Comparison of ENCODE assay signal across 8 cellular contexts in the genomic region with DNA sequence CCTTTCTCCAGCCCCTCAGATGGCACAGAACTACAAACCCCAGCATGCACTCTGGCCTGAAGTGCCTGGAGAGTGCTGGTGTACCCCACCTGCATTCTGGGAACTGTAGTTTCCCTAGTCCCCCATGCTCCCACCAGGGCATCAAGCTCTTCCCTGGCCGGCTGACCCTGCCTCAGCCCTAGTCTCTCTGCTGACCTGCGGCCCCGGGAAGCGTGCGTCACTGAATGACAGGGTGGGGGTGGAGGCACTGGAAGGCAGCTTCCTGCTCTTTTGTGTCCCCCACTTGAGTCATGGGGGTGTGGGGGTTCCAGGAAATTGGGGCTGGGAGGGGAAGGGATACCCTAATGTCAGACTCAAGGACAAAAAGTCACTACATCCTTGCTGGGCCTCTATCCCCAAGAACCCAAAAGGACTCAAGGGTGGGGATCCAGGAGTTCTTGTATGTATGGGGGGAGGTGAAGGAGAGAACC. TPM values are rescaled to one million over a fixed set of nuclear protein-coding genes. Genes with fewer than 3 reads are reported as not detected.
DNase-seq lines count a peak whose midpoint lies in the region; ATAC-seq, FAIRE-seq and TF ChIP-seq lines count a peak whose summit lies in the region.

No MANE protein-coding gene starts in this region.

- no peaks in the 10 kb centered on the region for H3K27me3 ChIP-seq in Karpas-422 (ENCODE audit: low read length)
- H3K27me3 ChIP-seq in pancreas: no peaks in the 10 kb centered on the region

- DNase-seq in NCI-H1105 treated with DMSO at 0.1 percent for 48 hours (lab: John Stamatoyannopoulos, UW) (peak; percentile 9), NCI-H1105 (lab: John Stamatoyannopoulos, UW) (no peak), Karpas-422 (peak; percentile 82), choroid plexus epithelial cell (ENCODE audit: low read depth) (peak; percentile 63), pancreas (peak in 1 of 6 donors; percentile 36), lower leg skin (ENCODE audit: low spot score in 2 of 2) (no peak)
- no peak for DNase-seq in activated effector memory CD4-positive, alpha-beta T cell treated with Interleukin-2 at 50 U/mL for 16 hours
- no peak for DNase-seq in NK-92 treated with Interleukin-12 subunit alpha and Interleukin-12 subunit beta, amount 100 ng/mL, for 24 hours (lab: John Stamatoyannopoulos, UW)

- no peak for TF ChIP-seq POLR2A in lower leg skin (IDR thresholded peaks at IDR 0.05)

- no peaks in the 10 kb centered on the region for H3K36me3 ChIP-seq in Karpas-422 (ENCODE audit: insufficient read depth, low read length)
- no peaks in the 10 kb centered on the region for H3K36me3 ChIP-seq in pancreas

- WGBS in pancreas, 2 donors: 46 to 53% methylated on average over 5 of the region's 5 CpGs
- WGBS in lower leg skin, 2 donors: 20 to 48% methylated on average over 2 to 5 of the region's 5 CpGs

- no peak for FAIRE-seq in pancreas (lab: Jason Lieb, UNC)

- H3K4me1 ChIP-seq in Karpas-422 (ENCODE audit: low read length) (peaks cover 19% of the 10 kb centered on the region), pancreas (no peaks in the 10 kb centered on the region)

- H3K9me3 ChIP-seq in Karpas-422 (ENCODE audit: low read length) (no peaks in the 10 kb centered on the region), pancreas (no peaks in the 10 kb centered on the region)

- H3K27ac ChIP-seq in Karpas-422 (ENCODE audit: low read length) (no peak overlapping the region), pancreas (no peak overlapping the region)

- intact Hi-C loops in pancreas (cut with DNase I): loop anchor here in 1 of 3 donors (10.0 kb wide), 1 partner anchor 98 kb away; no protein-coding TSS in a partner anchor
- intact Hi-C loops in lower leg skin (cut with DNase I; ENCODE audit: low total_unique reads): no loop called here

- no peaks in the 10 kb centered on the region for H3K9me2 ChIP-seq in Karpas-422 (replicated peaks; ENCODE audit: insufficient read depth, low read length)

- no peak overlapping the region for H3K9ac ChIP-seq in Karpas-422 (ENCODE audit: low read length)

- TF ChIP-seq CTCF in choroid plexus epithelial cell (conservative IDR thresholded peaks at IDR 0.05; ENCODE audit: low read depth, low read length) (no peak), pancreas (IDR thresholded peaks at IDR 0.05) (no peak), lower leg skin (IDR thresholded peaks at IDR 0.05) (no peak)

- peak in 3 of 4 donors; percentile 31 to 71 (median 63) for ATAC-seq in pancreas

- no peak overlapping the region for H3K4me2 ChIP-seq in Karpas-422 (ENCODE audit: low read depth, low read length, poor library complexity, severe bottlenecking)

- H2AFZ ChIP-seq in Karpas-422 (ENCODE audit: low read length): no peak overlapping the region

- H3K4me3 ChIP-seq in Karpas-422 (ENCODE audit: low read length) (no peak overlapping the region), choroid plexus epithelial cell (ENCODE audit: low read depth, low read length) (no peak overlapping the region), pancreas (no peak overlapping the region), lower leg skin (ENCODE audit: low read depth, poor library complexity, severe bottlenecking) (no peak overlapping the region)

- no peaks in the 10 kb centered on the region for H3K79me2 ChIP-seq in Karpas-422 (ENCODE audit: low read length)

- H4K20me1 ChIP-seq in Karpas-422 (ENCODE audit: insufficient read depth, low read depth, low read length): no peaks in the 10 kb centered on the region

RNA-seq across cellular contexts. Expression of gene NOS3, which starts 2.1 kb away (rescaled TPM):
- 59.8 and 62.5 TPM in 2 replicates for total RNA-seq in Karpas-422 (2014; rRNA removed; shearing (Covaris generic); ENCODE audit: low replicate concordance)
- total RNA-seq in pancreas: 1 to 10 TPM; 1.0 to 5.1 (median 3.1) TPM
- polyA plus RNA-seq in pancreas: 10 to 100 TPM in 1 of 2 donors, 1 to 10 TPM in 1; 6.0 to 12.5 TPM
- 1 to 10 TPM; 4.0 to 8.9 (median 5.8) TPM for total RNA-seq in lower leg skin

RNA-seq across cellular contexts. Expression of gene KCNH2, which starts 14.7 kb away (rescaled TPM):
- 0.11 and 0.22 TPM in 2 replicates for total RNA-seq in Karpas-422 (2014; rRNA removed; shearing (Covaris generic); ENCODE audit: low replicate concordance)
- total RNA-seq in pancreas (1 to 10 TPM; 1.4 to 4.4 (median 3.0) TPM), lower leg skin (1 to 10 TPM in 1 of 4 donors, under 1 TPM in 3; 0.15 to 1.1 (median 0.36) TPM)
- 10 to 100 TPM in 1 of 2 donors, 1 to 10 TPM in 1; 7.4 to 27.9 TPM for polyA plus RNA-seq in pancreas

RNA-seq across cellular contexts. Expression of gene ATG9B, which starts 31.4 kb away (rescaled TPM):
- 0.78 and 1.6 TPM in 2 replicates for total RNA-seq in Karpas-422 (2014; rRNA removed; shearing (Covaris generic); ENCODE audit: low replicate concordance)
- under 1 TPM in 5 of 6 donors, not detected in 1; 0.06 to 0.46 (median 0.20) TPM for total RNA-seq in pancreas
- 1 to 10 TPM in 1 of 2 donors, under 1 TPM in 1; 0.72 to 1.5 TPM for polyA plus RNA-seq in pancreas
- total RNA-seq in lower leg skin: 100 to 1,000 TPM in 1 of 4 donors, 10 to 100 TPM in 3; 47.6 to 125 (median 59.8) TPM

RNA-seq across cellular contexts. Expression of gene ABCB8, which starts 35.4 kb away (rescaled TPM):
- total RNA-seq in Karpas-422 (2014; rRNA removed; shearing (Covaris generic); ENCODE audit: low replicate concordance): 19.0 and 27.1 TPM in 2 replicates
- 10 to 100 TPM in 3 of 6 donors, 1 to 10 TPM in 3; 6.1 to 18.5 (median 10.1) TPM for total RNA-seq in pancreas
- polyA plus RNA-seq in pancreas: 10 to 100 TPM; 23.6 to 29.0 TPM
- total RNA-seq in lower leg skin: 10 to 100 TPM; 22.9 to 35.2 (median 27.6) TPM

RNA-seq across cellular contexts. Expression of gene ASIC3, which starts 55.5 kb away (rescaled TPM):
- total RNA-seq in Karpas-422 (2014; rRNA removed; shearing (Covaris generic); ENCODE audit: low replicate concordance): 4.5 and 6.2 TPM in 2 replicates
- total RNA-seq in pancreas (1 to 10 TPM in 1 of 6 donors, under 1 TPM in 5; 0.47 to 2.1 (median 0.71) TPM), lower leg skin (1 to 10 TPM; 2.3 to 2.9 (median 2.5) TPM)
- 1 to 10 TPM; 7.0 to 8.7 TPM for polyA plus RNA-seq in pancreas

Comparison
In these comparisons a context has a peak if more than half of its experiments do, and no peak if none do; other contexts are left out.
1. DNase-seq: peak in NCI-H1105 treated with DMSO at 0.1 percent for 48 hours (single experiment), Karpas-422 (single experiment) and choroid plexus epithelial cell (single experiment); none in NCI-H1105 (single experiment), activated effector memory CD4-positive, alpha-beta T cell treated with Interleukin-2 at 50 U/mL for 16 hours (single experiment), lower leg skin (0 of 2) and NK-92 treated with Interleukin-12 subunit alpha and Interleukin-12 subunit beta, amount 100 ng/mL, for 24 hours (single experiment).
2. RNA of gene ATG9B, which starts 31.4 kb away (total RNA-seq): 47.6 to 125 TPM in lower leg skin; 0.78 to 1.6 TPM in Karpas-422 and 0.06 to 0.46 TPM in pancreas; every median in the first group is over 10 times any median in the second.